ENCODE assay signal across 21 cellular contexts in genomic region chr22:47801541-47802245, GRCh38.
"Had no signal": no experiment of that assay in that cellular context is flagged by ENCODE, and none has a peak within 500 bp of the region (broad histone marks: within the 10 kb centered on the region; RNA-seq: fewer than 3 reads in every experiment).

No MANE protein-coding gene starts in this region.

- H3K9ac ChIP-seq: SK-N-SH had no signal

- H3K4me3 ChIP-seq: adrenal gland, breast epithelium, esophagus muscularis mucosa, gastroesophageal sphincter, heart left ventricle, thoracic aorta had no signal

- H3K36me3 Mint-ChIP-seq: activated naive CD4-positive, alpha-beta T cell treated with anti-CD3 and anti-CD28 coated beads, Interleukin-2, amount 50 U/mL, for 72 hours had no signal

- H3K27ac ChIP-seq: adrenal gland, breast epithelium, esophagus muscularis mucosa, gastroesophageal sphincter, heart left ventricle, thoracic aorta had no signal

- H3K4me2 ChIP-seq: SK-N-SH had no signal

- H3K4me1 Mint-ChIP-seq: activated CD4-positive, alpha-beta T cell treated with anti-CD3 and anti-CD28 coated beads for 36 hours; naive thymus-derived CD4-positive, alpha-beta T cell had no signal

- H3K9me3 Mint-ChIP-seq: T-helper 2 cell treated with Interferon-gamma antibody and Interleukin-4, amounts not matched to agents 5 μg/mL and 100 μg/mL, for 36 hours had no signal

- H3K27ac Mint-ChIP-seq: activated CD4-positive, alpha-beta T cell treated with anti-CD3 and anti-CD28 coated beads for 36 hours; activated CD8-positive, alpha-beta T cell treated with anti-CD3 and anti-CD28 coated beads, Interleukin-2, amount 10 ng/mL, durations not matched to agents 7 days and 5 days; activated naive CD4-positive, alpha-beta T cell treated with anti-CD3 and anti-CD28 coated beads, Interleukin-2, amount 50 U/mL, for 72 hours; naive thymus-derived CD4-positive, alpha-beta T cell; T-helper 2 cell treated with Interferon-gamma antibody and Interleukin-4, amounts not matched to agents 5 μg/mL and 100 μg/mL, for 36 hours had no signal

- DNase-seq: activated CD4-positive, alpha-beta T cell treated with anti-CD3 and anti-CD28 coated beads for 36 hours; activated CD8-positive, alpha-beta T cell treated with anti-CD3 and anti-CD28 coated beads, Interleukin-2, amount 10 ng/mL, durations not matched to agents 7 days and 5 days; activated gamma-delta T cell treated with Interleukin-2 at 50 U/mL for 16 hours; cerebellar nuclear complex; effector CD8-positive, alpha-beta T cell; heart left ventricle; kidney glomerular epithelial cell; mesenchymal stem cell; naive thymus-derived CD4-positive, alpha-beta T cell; nucleus accumbens; retina; SK-N-SH; stimulated activated CD4-positive, alpha-beta T cell treated with anti-CD3 and anti-CD28 coated beads, Interleukin-12 subunit alpha, Interleukin-12 subunit beta, amount 100 ng/mL, for 4 hours; stimulated activated CD4-positive, alpha-beta T cell treated with anti-CD3 and anti-CD28 coated beads, Interleukin-2, amount 100 ng/mL, for 24 hours had no signal

- H3K9me3 ChIP-seq: adrenal gland, SK-N-SH had no signal

- H3K36me3 ChIP-seq: adrenal gland, breast epithelium, esophagus muscularis mucosa, gastroesophageal sphincter, heart left ventricle, thoracic aorta had no signal

- H3K4me3 Mint-ChIP-seq: activated CD4-positive, alpha-beta T cell treated with anti-CD3 and anti-CD28 coated beads for 36 hours; activated CD8-positive, alpha-beta T cell treated with anti-CD3 and anti-CD28 coated beads, Interleukin-2, amount 10 ng/mL, durations not matched to agents 7 days and 5 days; naive thymus-derived CD4-positive, alpha-beta T cell; T-helper 2 cell treated with Interferon-gamma antibody and Interleukin-4, amounts not matched to agents 5 μg/mL and 100 μg/mL, for 36 hours had no signal

- H3K4me1 ChIP-seq: adrenal gland, breast epithelium, esophagus muscularis mucosa, gastroesophageal sphincter, heart left ventricle had no signal

- H3K27me3 ChIP-seq: adrenal gland had no signal
